Comparison of ENCODE assay signal across 9 cellular contexts in the genomic region with DNA sequence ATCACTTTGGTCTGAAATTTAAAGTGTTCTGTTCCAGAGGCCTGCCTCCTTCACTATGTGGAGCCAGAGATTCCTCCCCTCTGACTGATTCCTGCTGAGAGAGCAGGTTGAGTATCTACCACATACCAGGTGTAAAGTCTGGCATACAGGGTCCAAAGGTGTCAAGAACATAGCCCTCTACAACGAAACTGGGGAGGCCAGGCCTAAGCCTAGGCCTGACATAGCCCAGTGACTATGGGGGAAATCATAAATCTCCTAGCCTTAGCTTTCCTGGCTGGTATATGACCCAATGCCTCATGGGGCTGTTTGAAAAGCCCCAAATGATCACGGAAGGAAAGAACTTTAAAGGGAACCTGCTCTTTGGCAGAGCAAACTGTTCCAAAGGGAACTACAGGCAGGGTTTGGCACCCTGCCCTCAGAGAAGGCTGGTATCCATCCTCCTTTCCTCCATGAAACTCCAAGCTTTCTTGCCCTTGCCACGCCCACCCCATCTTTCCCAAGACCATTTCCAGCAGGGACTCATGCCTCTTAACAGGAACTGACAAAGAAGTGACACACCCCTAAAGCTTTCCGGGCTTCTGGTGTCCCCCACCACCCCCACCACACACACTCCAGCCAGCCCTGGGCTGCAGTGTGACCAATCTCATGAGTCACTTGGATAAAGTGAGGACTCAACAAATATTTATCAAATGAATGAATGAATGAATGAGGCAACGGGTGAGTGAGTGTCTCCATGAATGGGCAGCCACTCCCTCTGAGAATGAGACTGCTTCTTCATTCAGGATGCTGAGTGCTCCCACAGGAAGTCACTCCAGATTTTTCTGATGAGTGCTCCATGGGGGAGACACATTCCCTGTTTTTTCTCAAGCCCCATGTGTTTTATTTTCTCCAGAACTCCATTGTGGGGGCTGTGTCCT.
DNase-seq lines count a peak whose midpoint lies in the region; ATAC-seq and TF ChIP-seq lines count a peak whose summit lies in the region.
"Had no signal": no experiment of that assay in that cellular context is flagged by ENCODE, and none has a peak within 500 bp of the region (broad histone marks: within the 10 kb centered on the region; RNA-seq: fewer than 3 reads in every experiment).

No MANE protein-coding gene starts in this region.

- DNase-seq in NCI-H2029 (lab: John Stamatoyannopoulos, UW): peak; percentile 29
- no peak for DNase-seq in NCI-H2029 treated with DMSO at 0.1 percent for 48 hours (lab: John Stamatoyannopoulos, UW)
- peak; percentile 65 for DNase-seq in choroid plexus epithelial cell (ENCODE audit: low read depth)
- DNase-seq in lung (ENCODE audit: low spot score): peak; percentile 68
- no peak for DNase-seq in upper lobe of right lung
- DNase-seq in NCI-H69 (lab: John Stamatoyannopoulos, UW): no peak
- no peak for DNase-seq in activated naive CD4-positive, alpha-beta T cell treated with Interleukin-2 at 50 U/mL for 16 hours
- DNase-seq in NCI-H187 (lab: John Stamatoyannopoulos, UW): no peak
- DNase-seq: AML-193 had no signal

- ATAC-seq in lung (ENCODE audit: insufficient read depth, low FRiP score) (peak; percentile 81), upper lobe of right lung (peak; percentile 53)

- H3K9me3 ChIP-seq in lung (ENCODE audit: control insufficient read depth in 2 of 2, insufficient read depth in 1 of 2, low read length in 1 of 2) (no peaks in the 10 kb centered on the region), upper lobe of right lung (no peaks in the 10 kb centered on the region)

- WGBS in lung, 2 donors: 51 to 62% methylated on average over 5 of the region's 5 CpGs

- no peaks in the 10 kb centered on the region for H3K36me3 ChIP-seq in lung (ENCODE audit: control insufficient read depth in 2 of 2, insufficient read depth in 2 of 2, low read length in 2 of 2)
- no peaks in the 10 kb centered on the region for H3K36me3 ChIP-seq in upper lobe of right lung

- H3K27me3 ChIP-seq in lung (ENCODE audit: control insufficient read depth, insufficient read depth): no peaks in the 10 kb centered on the region
- no peaks in the 10 kb centered on the region for H3K27me3 ChIP-seq in upper lobe of right lung

- peaks cover 12 to 24% of the 10 kb centered on the region in 2 donors for H3K4me1 ChIP-seq in lung (ENCODE audit: control insufficient read depth in 2 of 2, insufficient read depth in 2 of 2, low read length in 2 of 2)
- peaks cover 16% of the 10 kb centered on the region for H3K4me1 ChIP-seq in upper lobe of right lung

- H3K4me3 ChIP-seq in choroid plexus epithelial cell (ENCODE audit: low read depth, low read length) (no peak overlapping the region), lung (no peak overlapping the region), upper lobe of right lung (no peak overlapping the region)

- intact Hi-C loops in upper lobe of right lung (cut with DNase I): loop anchor here (10.0 kb wide), 1 partner anchor 275 kb away; no protein-coding TSS in a partner anchor

- H3K27ac ChIP-seq in lung (ENCODE audit: low read depth in 1 of 2, low read length in 1 of 2): peak overlapping the region; percentile 72 to 75
- H3K27ac ChIP-seq in upper lobe of right lung: no peak overlapping the region

- TF ChIP-seq CTCF in choroid plexus epithelial cell (conservative IDR thresholded peaks at IDR 0.05; ENCODE audit: low read depth, low read length): no peak
- no peak for TF ChIP-seq CTCF in lung (IDR thresholded peaks at IDR 0.05; ENCODE audit: control extremely low read depth, extremely low read depth)
- no peak for TF ChIP-seq CTCF in upper lobe of right lung (IDR thresholded peaks at IDR 0.05)

Comparison
In these comparisons a context has a peak if more than half of its experiments do, and no peak if none do; other contexts are left out.
1. DNase-seq: peak in NCI-H2029 (single experiment), choroid plexus epithelial cell (single experiment) and lung (single experiment); none in NCI-H2029 treated with DMSO at 0.1 percent for 48 hours (single experiment), upper lobe of right lung (single experiment), NCI-H69 (single experiment), activated naive CD4-positive, alpha-beta T cell treated with Interleukin-2 at 50 U/mL for 16 hours (single experiment) and NCI-H187 (0 of 2).